ENCODE assay signal across 24 cellular contexts in the genomic region with DNA sequence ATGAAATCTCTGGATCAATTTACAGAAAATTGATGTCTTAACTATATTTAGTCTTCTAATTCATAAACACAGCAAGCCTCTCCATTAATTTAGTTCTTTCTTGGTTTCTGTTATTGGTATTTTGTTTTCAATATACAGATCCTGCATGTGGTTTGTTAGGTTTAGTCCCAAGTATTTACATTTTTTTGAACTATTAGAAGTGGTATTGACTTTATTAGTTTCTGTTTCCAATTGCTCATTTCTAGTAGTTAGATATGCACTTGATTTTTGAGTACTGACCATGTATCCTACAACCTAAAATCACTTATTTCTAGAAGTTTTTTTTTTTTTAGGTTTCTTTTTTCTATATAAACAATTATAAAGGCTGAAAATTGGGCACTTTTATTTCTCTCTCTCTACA.
A peak's percentile ranks its signal among the peaks of the same experiment; 100 is the strongest.
DNase-seq lines count a peak whose midpoint lies in the region; ATAC-seq, FAIRE-seq and TF ChIP-seq lines count a peak whose summit lies in the region.
"Had no signal": no experiment of that assay in that cellular context is flagged by ENCODE, and none has a peak within 500 bp of the region (broad histone marks: within the 10 kb centered on the region; RNA-seq: fewer than 3 reads in every experiment).

No MANE protein-coding gene starts in this region.

- peaks cover 11% of the 10 kb centered on the region for H3K36me3 Mint-ChIP-seq in activated naive CD8-positive, alpha-beta T cell treated with anti-CD3 and anti-CD28 coated beads for 36 hours

- ATAC-seq in HG02938 (IDR thresholded peaks at IDR 0.05; ENCODE audit: unreplicated experiment) = peak; percentile 57
- ATAC-seq in SK-N-SH treated with all-trans-retinoic acid at 6 μM for 48 hours = no peak

- H3K4me3 Mint-ChIP-seq in activated naive CD8-positive, alpha-beta T cell treated with anti-CD3 and anti-CD28 coated beads for 36 hours = no peak overlapping the region
- H3K4me3 Mint-ChIP-seq: CD14-positive monocyte; CD4-positive, alpha-beta memory T cell; CD4-positive, CD25-positive, alpha-beta regulatory T cell; CD8-positive, alpha-beta memory T cell had no signal

- no peak for DNase-seq in activated naive CD8-positive, alpha-beta T cell treated with anti-CD3 and anti-CD28 coated beads for 36 hours
- DNase-seq in RCC 7860 (ENCODE audit: low spot score) = no peak
- DNase-seq: 8988T; ACHN; BE2C; C1 segment of cervical spinal cord; CD4-positive, alpha-beta memory T cell; CD4-positive, CD25-positive, alpha-beta regulatory T cell; CD8-positive, alpha-beta memory T cell; COR-L47; DMS 273 treated with DMSO at 0.1 percent for 48 hours; DMS153; DMS53; DMS79; DND-41; EL; GDM1 had no signal

- no peak overlapping the region for H3K27ac Mint-ChIP-seq in activated naive CD8-positive, alpha-beta T cell treated with anti-CD3 and anti-CD28 coated beads for 36 hours
- H3K27ac Mint-ChIP-seq: CD14-positive monocyte; CD4-positive, CD25-positive, alpha-beta regulatory T cell had no signal

- FAIRE-seq in colon (lab: Jason Lieb, UNC) = peak; percentile 24
- FAIRE-seq in RCC 7860 (lab: Jason Lieb, UNC) = no peak
- FAIRE-seq: A204.1, GM12891, GM19239 had no signal

- peaks cover 6% of the 10 kb centered on the region for H3K9me3 Mint-ChIP-seq in activated naive CD8-positive, alpha-beta T cell treated with anti-CD3 and anti-CD28 coated beads for 36 hours

- no peaks in the 10 kb centered on the region for H3K27me3 Mint-ChIP-seq in activated naive CD8-positive, alpha-beta T cell treated with anti-CD3 and anti-CD28 coated beads for 36 hours
- H3K27me3 Mint-ChIP-seq: CD4-positive, alpha-beta memory T cell; CD4-positive, CD25-positive, alpha-beta regulatory T cell; CD8-positive, alpha-beta memory T cell had no signal

- H3K4me1 Mint-ChIP-seq in activated naive CD8-positive, alpha-beta T cell treated with anti-CD3 and anti-CD28 coated beads for 36 hours = no peaks in the 10 kb centered on the region
- H3K4me1 Mint-ChIP-seq: CD8-positive, alpha-beta memory T cell had no signal

TF ChIP-seq in SK-N-SH treated with all-trans-retinoic acid at 6 μM for 48 hours, 23 proteins besides CTCF, POLR2A, EP300 and RAD21:
- TF ChIP-seq ISL1 (CRISPR knock-in tag; IDR thresholded peaks at IDR 0.05) (no peak), ARNTL (CRISPR knock-in tag; IDR thresholded peaks at IDR 0.05; ENCODE audit: borderline replicate concordance, low read depth) (no peak), CSDC2 (CRISPR knock-in tag; IDR thresholded peaks at IDR 0.05) (no peak), PPARA (CRISPR knock-in tag; IDR thresholded peaks at IDR 0.05; ENCODE audit: borderline replicate concordance) (no peak), TCF4 (CRISPR knock-in tag; IDR thresholded peaks at IDR 0.05; ENCODE audit: borderline replicate concordance) (no peak), RARB (CRISPR knock-in tag; IDR thresholded peaks at IDR 0.05) (no peak), SNAI2 (CRISPR knock-in tag; IDR thresholded peaks at IDR 0.05) (no peak), ESRRG (CRISPR knock-in tag; IDR thresholded peaks at IDR 0.05) (no peak), GLIS3 (CRISPR knock-in tag; IDR thresholded peaks at IDR 0.05) (no peak), ZNF70 (CRISPR knock-in tag; IDR thresholded peaks at IDR 0.05) (no peak), ZNF8 (CRISPR knock-in tag; IDR thresholded peaks at IDR 0.05) (no peak), ZFP30 (CRISPR knock-in tag; IDR thresholded peaks at IDR 0.05) (no peak), OSR1 (CRISPR knock-in tag; IDR thresholded peaks at IDR 0.05) (no peak)
- TF ChIP-seq, protein P1, sequence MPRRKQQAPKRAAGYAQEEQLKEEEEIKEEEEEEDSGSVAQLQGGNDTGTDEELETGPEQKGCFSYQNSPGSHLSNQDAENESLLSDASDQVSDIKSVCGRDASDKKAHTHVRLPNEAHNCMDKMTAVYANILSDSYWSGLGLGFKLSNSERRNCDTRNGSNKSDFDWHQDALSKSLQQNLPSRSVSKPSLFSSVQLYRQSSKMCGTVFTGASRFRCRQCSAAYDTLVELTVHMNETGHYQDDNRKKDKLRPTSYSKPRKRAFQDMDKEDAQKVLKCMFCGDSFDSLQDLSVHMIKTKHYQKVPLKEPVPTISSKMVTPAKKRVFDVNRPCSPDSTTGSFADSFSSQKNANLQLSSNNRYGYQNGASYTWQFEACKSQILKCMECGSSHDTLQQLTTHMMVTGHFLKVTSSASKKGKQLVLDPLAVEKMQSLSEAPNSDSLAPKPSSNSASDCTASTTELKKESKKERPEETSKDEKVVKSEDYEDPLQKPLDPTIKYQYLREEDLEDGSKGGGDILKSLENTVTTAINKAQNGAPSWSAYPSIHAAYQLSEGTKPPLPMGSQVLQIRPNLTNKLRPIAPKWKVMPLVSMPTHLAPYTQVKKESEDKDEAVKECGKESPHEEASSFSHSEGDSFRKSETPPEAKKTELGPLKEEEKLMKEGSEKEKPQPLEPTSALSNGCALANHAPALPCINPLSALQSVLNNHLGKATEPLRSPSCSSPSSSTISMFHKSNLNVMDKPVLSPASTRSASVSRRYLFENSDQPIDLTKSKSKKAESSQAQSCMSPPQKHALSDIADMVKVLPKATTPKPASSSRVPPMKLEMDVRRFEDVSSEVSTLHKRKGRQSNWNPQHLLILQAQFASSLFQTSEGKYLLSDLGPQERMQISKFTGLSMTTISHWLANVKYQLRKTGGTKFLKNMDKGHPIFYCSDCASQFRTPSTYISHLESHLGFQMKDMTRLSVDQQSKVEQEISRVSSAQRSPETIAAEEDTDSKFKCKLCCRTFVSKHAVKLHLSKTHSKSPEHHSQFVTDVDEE (CRISPR knock-in tag; IDR thresholded peaks at IDR 0.05) = no peak
- TF ChIP-seq, protein P2, sequence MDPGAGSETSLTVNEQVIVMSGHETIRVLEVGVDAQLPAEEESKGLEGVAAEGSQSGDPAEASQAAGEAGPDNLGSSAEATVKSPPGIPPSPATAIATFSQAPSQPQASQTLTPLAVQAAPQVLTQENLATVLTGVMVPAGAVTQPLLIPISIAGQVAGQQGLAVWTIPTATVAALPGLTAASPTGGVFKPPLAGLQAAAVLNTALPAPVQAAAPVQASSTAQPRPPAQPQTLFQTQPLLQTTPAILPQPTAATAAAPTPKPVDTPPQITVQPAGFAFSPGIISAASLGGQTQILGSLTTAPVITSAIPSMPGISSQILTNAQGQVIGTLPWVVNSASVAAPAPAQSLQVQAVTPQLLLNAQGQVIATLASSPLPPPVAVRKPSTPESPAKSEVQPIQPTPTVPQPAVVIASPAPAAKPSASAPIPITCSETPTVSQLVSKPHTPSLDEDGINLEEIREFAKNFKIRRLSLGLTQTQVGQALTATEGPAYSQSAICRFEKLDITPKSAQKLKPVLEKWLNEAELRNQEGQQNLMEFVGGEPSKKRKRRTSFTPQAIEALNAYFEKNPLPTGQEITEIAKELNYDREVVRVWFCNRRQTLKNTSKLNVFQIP (CRISPR knock-in tag; IDR thresholded peaks at IDR 0.05; ENCODE audit: borderline replicate concordance, low read depth) = no peak
- TF ChIP-seq, protein P3, sequence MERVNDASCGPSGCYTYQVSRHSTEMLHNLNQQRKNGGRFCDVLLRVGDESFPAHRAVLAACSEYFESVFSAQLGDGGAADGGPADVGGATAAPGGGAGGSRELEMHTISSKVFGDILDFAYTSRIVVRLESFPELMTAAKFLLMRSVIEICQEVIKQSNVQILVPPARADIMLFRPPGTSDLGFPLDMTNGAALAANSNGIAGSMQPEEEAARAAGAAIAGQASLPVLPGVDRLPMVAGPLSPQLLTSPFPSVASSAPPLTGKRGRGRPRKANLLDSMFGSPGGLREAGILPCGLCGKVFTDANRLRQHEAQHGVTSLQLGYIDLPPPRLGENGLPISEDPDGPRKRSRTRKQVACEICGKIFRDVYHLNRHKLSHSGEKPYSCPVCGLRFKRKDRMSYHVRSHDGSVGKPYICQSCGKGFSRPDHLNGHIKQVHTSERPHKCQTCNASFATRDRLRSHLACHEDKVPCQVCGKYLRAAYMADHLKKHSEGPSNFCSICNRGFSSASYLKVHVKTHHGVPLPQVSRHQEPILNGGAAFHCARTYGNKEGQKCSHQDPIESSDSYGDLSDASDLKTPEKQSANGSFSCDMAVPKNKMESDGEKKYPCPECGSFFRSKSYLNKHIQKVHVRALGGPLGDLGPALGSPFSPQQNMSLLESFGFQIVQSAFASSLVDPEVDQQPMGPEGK (CRISPR knock-in tag; IDR thresholded peaks at IDR 0.05; ENCODE audit: borderline replicate concordance) = no peak
